ENCODE assay signal across 12 cellular contexts in genomic region chr11:33704240-33705002, GRCh38. TPM values are rescaled to one million over a fixed set of nuclear protein-coding genes. Genes with fewer than 3 reads are reported as not detected.
DNase-seq lines count a peak whose midpoint lies in the region; ATAC-seq, FAIRE-seq and TF ChIP-seq lines count a peak whose summit lies in the region.
"Had no signal": no experiment of that assay in that cellular context is flagged by ENCODE, and none has a peak within 500 bp of the region (broad histone marks: within the 10 kb centered on the region; RNA-seq: fewer than 3 reads in every experiment).

No MANE protein-coding gene starts in this region.

- no peaks in the 10 kb centered on the region; the same call in 1 of the 2 replicates for H4K20me1 ChIP-seq in HepG2 (ENCODE audit: insufficient read depth, low read length)

- CTCF ChIA-PET in HepG2 (lab: Yijun Ruan, JAX; ENCODE audit: low intra/inter-chr PET ratio, low total read pairs): no interaction called here

- intact Hi-C loops in HepG2 (cut with micrococcal nuclease; ENCODE audit: unreplicated experiment): no loop called here
- intact Hi-C loops in vagina (cut with DNase I): loop anchor here (5.0 to 10.0 kb wide), 2 partner anchors 33 to 230 kb away; partner anchors contain the start of gene CD59

- TF ChIP-seq RAD21 in liver (IDR thresholded peaks at IDR 0.05) (no peak), HepG2 (CRISPR knock-in tag; IDR thresholded peaks at IDR 0.05) (no peak)

- no peaks in the 10 kb centered on the region for H3K79me2 ChIP-seq in HepG2 (ENCODE audit: insufficient read depth, low read length)

- DNase-seq in HepG2 (ENCODE audit: low spot score) (no peak), fibroblast of mammary gland (ENCODE audit: low read depth) (no peak), occipital lobe (lab: John Stamatoyannopoulos, UW) (peak; percentile 14), vagina (ENCODE audit: extremely low spot score in 2 of 2) (no peak), urothelium cell line (ENCODE audit: low spot score) (no peak), CD1c-positive myeloid dendritic cell (ENCODE audit: extremely low spot score) (no peak)
- DNase-seq: activated naive CD8-positive, alpha-beta T cell treated with anti-CD3 and anti-CD28 coated beads, Interleukin-2, amount 10 ng/mL, durations not matched to agents 7 days and 5 days; NCI-H146; T-helper 9 cell; testis had no signal

- TF ChIP-seq EP300 in HepG2 (IDR thresholded peaks at IDR 0.05; ENCODE audit: low read depth in 2 of 2, low read length in 2 of 2) (no peak), HepG2 (CRISPR knock-in tag; IDR thresholded peaks at IDR 0.05; ENCODE audit: borderline replicate concordance) (no peak)

- H3K4me2 ChIP-seq in HepG2 (ENCODE audit: low read depth, low read length): no peak overlapping the region

- H3K27ac ChIP-seq in liver (ENCODE audit: low read depth in 1 of 2, low read length in 2 of 2) (peak overlapping the region; percentile 13 to 40), HepG2 (ENCODE audit: extremely low read length, insufficient read depth, low read length) (no peak overlapping the region), vagina (peak overlapping the region; percentile 30)

- POLR2A ChIA-PET in HepG2 (lab: Yijun Ruan, JAX): interaction anchor here (2.4 kb wide), 1 partner anchor 32 kb away, joined by 9 read pairs; the partner anchor contains the start of gene CD59

- peaks cover 0 to 11% (median 7%) of the 10 kb centered on the region in 4 donors for H3K36me3 ChIP-seq in liver (ENCODE audit: control insufficient read depth in 4 of 4, insufficient read depth in 3 of 4, low read depth in 1 of 4, low read length in 3 of 4)
- H3K36me3 ChIP-seq in HepG2 (replicated peaks in 1 of 2; ENCODE audit: control insufficient read depth in 1 of 2, insufficient read depth in 2 of 2, low read length in 2 of 2): peaks cover 0 to 3% of the 10 kb centered on the region in 2 experiments; a peak in 2 of 5 replicates
- peaks cover 0 to 16% of the 10 kb centered on the region in 2 donors for H3K36me3 ChIP-seq in vagina

- ATAC-seq in HepG2 (no peak), HG03280 (IDR thresholded peaks at IDR 0.05; ENCODE audit: unreplicated experiment) (no peak)

- TF ChIP-seq POLR2A in HepG2 (IDR thresholded peaks at IDR 0.05; ENCODE audit: insufficient read depth in 1 of 2, low read depth in 2 of 2, low read length in 2 of 2) (no peak), vagina (IDR thresholded peaks at IDR 0.05) (no peak)

- FAIRE-seq in HepG2 (lab: Jason Lieb, UNC) (no peak), urothelium cell line (lab: Jason Lieb, UNC) (no peak)

- in situ Hi-C loops in HepG2 (cut with HindIII; ENCODE audit: extremely low pct_ligation_motif_present, low pct_unique_long_range_greater_than_20kb): no loop called here

- H3K4me1 ChIP-seq in liver (ENCODE audit: control insufficient read depth in 4 of 4, insufficient read depth in 4 of 4, low read length in 3 of 4) (peaks cover 9 to 21% (median 18%) of the 10 kb centered on the region in 4 donors), HepG2 (ENCODE audit: insufficient read depth, low read length) (peaks cover 80% of the 10 kb centered on the region), vagina (peaks cover 28% of the 10 kb centered on the region)

- H3K4me3 ChIP-seq in liver (ENCODE audit: low read depth in 1 of 3, low read length in 3 of 3) (no peak overlapping the region), HepG2 (replicated peaks in 1 of 3; ENCODE audit: insufficient read depth in 1 of 3, low read depth in 2 of 3, low read length in 3 of 3) (no peak overlapping the region), fibroblast of mammary gland (ENCODE audit: control insufficient read depth, low read depth, low read length) (no peak overlapping the region), vagina (no peak overlapping the region)
- H3K4me3 ChIP-seq: testis had no signal

- 86% methylated on average over 7 of the region's 7 CpGs for WGBS in liver
- 91% methylated on average over 7 of the region's 7 CpGs for WGBS in HepG2 (ENCODE audit: low lambda C conversion rate)

- no peak overlapping the region for H3K9ac ChIP-seq in liver (ENCODE audit: low read depth in 1 of 2, low read length in 2 of 2)
- H3K9ac ChIP-seq in HepG2 (ENCODE audit: insufficient read depth, low read depth, low read length): no peak overlapping the region

- no peak overlapping the region for H2AFZ ChIP-seq in HepG2 (ENCODE audit: low read length)

- no peak for TF ChIP-seq CTCF in liver (IDR thresholded peaks at IDR 0.05; ENCODE audit: low read depth, low read length, missing input control)
- no peak for TF ChIP-seq CTCF in HepG2 (CRISPR knock-in tag; IDR thresholded peaks at IDR 0.05)
- peak; percentile 23 for TF ChIP-seq CTCF in fibroblast of mammary gland (conservative IDR thresholded peaks at IDR 0.05; ENCODE audit: control insufficient read depth, insufficient read depth, low read depth, low read length)
- no peak for TF ChIP-seq CTCF in vagina (IDR thresholded peaks at IDR 0.05)

- no peaks in the 10 kb centered on the region for H3K9me3 ChIP-seq in liver (ENCODE audit: control insufficient read depth in 4 of 4, low read length in 3 of 4)
- no peaks in the 10 kb centered on the region for H3K9me3 ChIP-seq in HepG2 (ENCODE audit: low read length)
- H3K9me3 ChIP-seq in vagina: no peaks in the 10 kb centered on the region
- H3K9me3 ChIP-seq: testis had no signal

- no peaks in the 10 kb centered on the region for H3K27me3 ChIP-seq in liver (ENCODE audit: control insufficient read depth in 4 of 4, insufficient read depth in 4 of 4, low read length in 3 of 4)
- H3K27me3 ChIP-seq in HepG2 (ENCODE audit: control insufficient read depth in 1 of 2, insufficient read depth in 2 of 2, low read length in 2 of 2): no peaks in the 10 kb centered on the region
- H3K27me3 ChIP-seq in vagina: no peaks in the 10 kb centered on the region
- H3K27me3 ChIP-seq: testis had no signal

- no TSS peak for BruUV-seq in HepG2 (replicated peaks; lab: Mats Ljungman, UMichigan)

TF ChIP-seq in liver, 16 proteins besides CTCF, POLR2A, EP300 and RAD21 (continues in another document):
- TF ChIP-seq SP1 (IDR thresholded peaks at IDR 0.05): no peak

TF ChIP-seq in HepG2, 621 proteins besides CTCF, POLR2A, EP300 and RAD21 (continues in another document):
- TF ChIP-seq ZNF589 (CRISPR knock-in tag; conservative IDR thresholded peaks at IDR 0.05): no peak

RNA-seq across cellular contexts. Expression of gene C11orf91, which starts 3.8 kb away (rescaled TPM):
- total RNA-seq in liver (not detected), HepG2 (2016; rRNA removed; fragmentation: Illumina TruSeq; extraction: Trizol) (0.35 TPM in 1 of 2 replicates, not detected in the other), occipital lobe (not detected), vagina (not detected)
- polyA plus RNA-seq in liver (not detected), HepG2 (2011; rRNA removed) (not detected in 2 replicates)
- total RNA-seq in HepG2 (2016; cell fraction: cytosol; rRNA removed; fragmentation: Illumina TruSeq; extraction: Trizol; ENCODE audit: low read depth): 0.71 TPM in 1 of 2 replicates, not detected in the other
- total RNA-seq in HepG2 (2016; cell fraction: insoluble cytoplasmic fraction; rRNA removed; fragmentation: Illumina TruSeq; extraction: Trizol): not detected in 2 replicates
- 0.31 and 0.48 TPM in 2 replicates for total RNA-seq in HepG2 (2016; cell fraction: membrane; rRNA removed; fragmentation: Illumina TruSeq; extraction: Trizol)
- total RNA-seq in HepG2 (2016; cell fraction: nucleus; rRNA removed; fragmentation: Illumina TruSeq; extraction: Trizol): not detected in 2 replicates
- polyA plus RNA-seq in HepG2 (2011; cell fraction: cytosol; rRNA removed): not detected in 2 replicates
- polyA plus RNA-seq in HepG2 (2011; cell fraction: nucleus; rRNA removed): 0.19 TPM in 1 of 2 replicates, not detected in the other
- polyA plus RNA-seq in HepG2 (2012): 0.24 TPM in 1 of 2 replicates, not detected in the other
- polyA plus RNA-seq in HepG2 (2016; cell fraction: cytosol; fragmentation: Illumina TruSeq; extraction: Trizol; ENCODE audit: low read depth): 0.69 and 0.77 TPM in 2 replicates
- not detected in 2 replicates for polyA plus RNA-seq in HepG2 (2016; cell fraction: insoluble cytoplasmic fraction; fragmentation: Illumina TruSeq; extraction: Trizol; ENCODE audit: low read depth)
- polyA plus RNA-seq in HepG2 (2016; cell fraction: membrane; fragmentation: Illumina TruSeq; extraction: Trizol; ENCODE audit: low read depth): 0.62 and 1.2 TPM in 2 replicates
- polyA plus RNA-seq in HepG2 (2016; cell fraction: nucleus; fragmentation: Illumina TruSeq; extraction: Trizol; ENCODE audit: insufficient read depth, low read depth): not detected in 2 replicates
- polyA minus RNA-seq in HepG2 (2011; rRNA and poly(A)+ RNA removed; ENCODE audit: low replicate concordance): not detected in 2 replicates
- not detected in 2 replicates for polyA minus RNA-seq in HepG2 (2011; cell fraction: cytosol; rRNA and poly(A)+ RNA removed)
- 1.3 TPM in 1 of 2 replicates, not detected in the other for polyA minus RNA-seq in HepG2 (2011; cell fraction: nucleus; rRNA and poly(A)+ RNA removed)

RNA-seq across cellular contexts. Expression of gene CD59, which starts 31.8 kb away (rescaled TPM):
- total RNA-seq in liver (10 to 100 TPM; 74.2 to 90.8 TPM), HepG2 (2016; rRNA removed; fragmentation: Illumina TruSeq; extraction: Trizol) (184 and 289 TPM in 2 replicates), occipital lobe (42.7 TPM), vagina (272 TPM)
- polyA plus RNA-seq in liver (100 to 1,000 TPM; 169 to 181 TPM), HepG2 (2011; rRNA removed) (127 and 132 TPM in 2 replicates)
- 17.9 and 18.3 TPM in 2 replicates for total RNA-seq in HepG2 (2016; cell fraction: cytosol; rRNA removed; fragmentation: Illumina TruSeq; extraction: Trizol; ENCODE audit: low read depth)
- total RNA-seq in HepG2 (2016; cell fraction: insoluble cytoplasmic fraction; rRNA removed; fragmentation: Illumina TruSeq; extraction: Trizol): 187 and 287 TPM in 2 replicates
- total RNA-seq in HepG2 (2016; cell fraction: membrane; rRNA removed; fragmentation: Illumina TruSeq; extraction: Trizol): 57.6 and 59.8 TPM in 2 replicates
- total RNA-seq in HepG2 (2016; cell fraction: nucleus; rRNA removed; fragmentation: Illumina TruSeq; extraction: Trizol): 207 and 235 TPM in 2 replicates
- polyA plus RNA-seq in HepG2 (2011; cell fraction: cytosol; rRNA removed): 79.2 and 136 TPM in 2 replicates
- polyA plus RNA-seq in HepG2 (2011; cell fraction: nucleus; rRNA removed): 35.8 and 50.3 TPM in 2 replicates
- 99.3 and 122 TPM in 2 replicates for polyA plus RNA-seq in HepG2 (2012)
- 34.0 and 44.2 TPM in 2 replicates for polyA plus RNA-seq in HepG2 (2016; cell fraction: cytosol; fragmentation: Illumina TruSeq; extraction: Trizol; ENCODE audit: low read depth)
- polyA plus RNA-seq in HepG2 (2016; cell fraction: insoluble cytoplasmic fraction; fragmentation: Illumina TruSeq; extraction: Trizol; ENCODE audit: low read depth): 136 and 153 TPM in 2 replicates
- 35.5 and 37.5 TPM in 2 replicates for polyA plus RNA-seq in HepG2 (2016; cell fraction: membrane; fragmentation: Illumina TruSeq; extraction: Trizol; ENCODE audit: low read depth)
- 257 and 263 TPM in 2 replicates for polyA plus RNA-seq in HepG2 (2016; cell fraction: nucleus; fragmentation: Illumina TruSeq; extraction: Trizol; ENCODE audit: insufficient read depth, low read depth)
- 118 and 499 TPM in 2 replicates for polyA minus RNA-seq in HepG2 (2011; rRNA and poly(A)+ RNA removed; ENCODE audit: low replicate concordance)
- polyA minus RNA-seq in HepG2 (2011; cell fraction: cytosol; rRNA and poly(A)+ RNA removed): 42.6 and 62.0 TPM in 2 replicates
- 31.4 and 43.6 TPM in 2 replicates for polyA minus RNA-seq in HepG2 (2011; cell fraction: nucleus; rRNA and poly(A)+ RNA removed)
